Comparison of ENCODE assay signal across 11 cellular contexts in the genomic region with DNA sequence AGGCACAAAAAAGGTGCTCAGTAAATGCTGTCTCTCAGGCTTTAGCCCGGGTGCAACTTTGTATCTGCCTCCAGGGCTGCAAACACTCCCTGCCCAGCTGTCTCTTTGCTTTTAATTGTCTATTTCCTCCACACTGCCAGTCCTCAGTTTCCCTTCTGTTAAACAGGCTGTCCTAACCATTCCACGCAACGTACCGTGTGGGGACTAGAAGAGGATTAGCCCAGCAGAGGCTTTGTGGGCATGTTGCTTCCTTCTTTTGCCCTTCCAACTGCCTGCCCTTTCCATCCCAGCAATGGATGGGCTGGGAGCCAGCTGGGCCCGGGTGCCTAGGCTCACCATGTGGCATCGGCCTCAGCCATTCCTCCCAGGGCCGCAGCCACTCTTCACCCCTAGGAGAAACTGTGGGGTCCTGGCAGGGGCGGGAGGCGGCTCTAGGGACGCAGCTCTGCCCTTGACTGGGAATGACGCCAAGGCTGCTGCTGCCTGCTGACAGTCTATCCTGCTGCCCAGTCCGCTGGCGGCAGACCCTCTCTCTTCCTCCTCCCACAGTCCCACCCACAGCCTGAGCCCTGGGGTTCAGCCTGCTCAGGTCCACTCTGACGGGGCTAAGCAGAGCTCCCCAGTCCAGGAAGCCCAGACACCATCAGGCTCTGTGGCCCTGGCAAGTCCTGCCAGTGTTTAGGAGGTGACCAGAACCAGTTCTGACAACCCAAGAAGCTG. TPM values are rescaled to one million over a fixed set of nuclear protein-coding genes. Genes with fewer than 3 reads are reported as not detected.
DNase-seq lines count a peak whose midpoint lies in the region; ATAC-seq lines count a peak whose summit lies in the region.
"Had no signal": no experiment of that assay in that cellular context is flagged by ENCODE, and none has a peak within 500 bp of the region (broad histone marks: within the 10 kb centered on the region; RNA-seq: fewer than 3 reads in every experiment).

No MANE protein-coding gene starts in this region.

- no peaks in the 10 kb centered on the region for H3K9me3 Mint-ChIP-seq in activated T-helper 2 cell treated with anti-CD3 and anti-CD28 coated beads, Interferon-gamma antibody, Interleukin-2, Interleukin-4, amounts not matched to agents 10 μg/mL and 5 μg/mL and 100 μg/mL, durations not matched to agents 14 hours and 24 hours and 36 hours
- no peaks in the 10 kb centered on the region for H3K9me3 Mint-ChIP-seq in memory B cell

- H3K4me1 Mint-ChIP-seq in activated T-helper 2 cell treated with anti-CD3 and anti-CD28 coated beads, Interferon-gamma antibody, Interleukin-2, Interleukin-4, amounts not matched to agents 10 μg/mL and 5 μg/mL and 100 μg/mL, durations not matched to agents 14 hours and 24 hours and 36 hours (ENCODE audit: low read depth) = peaks cover 13% of the 10 kb centered on the region
- H3K4me1 Mint-ChIP-seq in memory B cell = peaks cover 36% of the 10 kb centered on the region

- no peak overlapping the region for H3K4me3 Mint-ChIP-seq in activated T-helper 2 cell treated with anti-CD3 and anti-CD28 coated beads, Interferon-gamma antibody, Interleukin-2, Interleukin-4, amounts not matched to agents 10 μg/mL and 5 μg/mL and 100 μg/mL, durations not matched to agents 14 hours and 24 hours and 36 hours (ENCODE audit: low read depth)
- peak overlapping the region; percentile 98 for H3K4me3 Mint-ChIP-seq in memory B cell

- H3K9me3 ChIP-seq in KOPT-K1 (ENCODE audit: insufficient read depth, low read length, poor library complexity, severe bottlenecking) = no peaks in the 10 kb centered on the region

- H3K36me3 ChIP-seq in KOPT-K1 (ENCODE audit: insufficient read depth, low read length) = no peaks in the 10 kb centered on the region

- peak overlapping the region; percentile 59 for H3K27ac Mint-ChIP-seq in activated T-helper 2 cell treated with anti-CD3 and anti-CD28 coated beads, Interferon-gamma antibody, Interleukin-2, Interleukin-4, amounts not matched to agents 10 μg/mL and 5 μg/mL and 100 μg/mL, durations not matched to agents 14 hours and 24 hours and 36 hours
- H3K27ac Mint-ChIP-seq in memory B cell = peak overlapping the region; percentile 94

- H3K27me3 Mint-ChIP-seq in activated T-helper 2 cell treated with anti-CD3 and anti-CD28 coated beads, Interferon-gamma antibody, Interleukin-2, Interleukin-4, amounts not matched to agents 10 μg/mL and 5 μg/mL and 100 μg/mL, durations not matched to agents 14 hours and 24 hours and 36 hours (ENCODE audit: low read depth) = peaks cover 3% of the 10 kb centered on the region
- no peaks in the 10 kb centered on the region for H3K27me3 Mint-ChIP-seq in memory B cell

- no peaks in the 10 kb centered on the region for H3K36me3 Mint-ChIP-seq in activated T-helper 2 cell treated with anti-CD3 and anti-CD28 coated beads, Interferon-gamma antibody, Interleukin-2, Interleukin-4, amounts not matched to agents 10 μg/mL and 5 μg/mL and 100 μg/mL, durations not matched to agents 14 hours and 24 hours and 36 hours (ENCODE audit: low read depth)
- peaks cover 20% of the 10 kb centered on the region for H3K36me3 Mint-ChIP-seq in memory B cell

- DNase-seq in D341Med (ENCODE audit: low spot score) (peak; percentile 41), memory B cell (ENCODE audit: low spot score in 2 of 2) (peak in 1 of 2 donors; percentile 10), DMS53 treated with DMSO at 0.1 percent for 48 hours (lab: John Stamatoyannopoulos, UW; ENCODE audit: unreplicated experiment) (no peak)
- no peak for DNase-seq in activated T-helper 2 cell treated with anti-CD3 and anti-CD28 coated beads, Interferon-gamma antibody, Interleukin-2, Interleukin-4, amounts not matched to agents 10 μg/mL and 5 μg/mL and 100 μg/mL, durations not matched to agents 14 hours and 24 hours and 36 hours (ENCODE audit: low spot score)
- DNase-seq in stimulated activated CD4-positive, alpha-beta T cell treated with anti-CD3 and anti-CD28 coated beads, Interleukin-4, amount 100 ng/mL, for 4 hours = no peak
- DNase-seq: GOT3, mammary epithelial cell had no signal

- H3K27ac ChIP-seq in KOPT-K1 (ENCODE audit: low read depth, low read length, poor library complexity, severe bottlenecking) = peak overlapping the region; percentile 65
- H3K27ac ChIP-seq: KMS-11 had no signal

- intact Hi-C loops in activated T-helper 2 cell treated with anti-CD3 and anti-CD28 coated beads, Interferon-gamma antibody, Interleukin-2, Interleukin-4, amounts not matched to agents 10 μg/mL and 5 μg/mL and 100 μg/mL, durations not matched to agents 14 hours and 24 hours and 36 hours (cut with micrococcal nuclease) = no loop called here

- ATAC-seq in memory B cell (ENCODE audit: low read depth) = no peak
- no peak for ATAC-seq in HG03521 (IDR thresholded peaks at IDR 0.05; ENCODE audit: unreplicated experiment)
- ATAC-seq in GM19035 (IDR thresholded peaks at IDR 0.05; ENCODE audit: unreplicated experiment) = no peak

RNA-seq across cellular contexts. Expression of gene LRP8, which starts 40.6 kb away (rescaled TPM):
- total RNA-seq in activated T-helper 2 cell treated with anti-CD3 and anti-CD28 coated beads, Interferon-gamma antibody, Interleukin-2, Interleukin-4, amounts not matched to agents 10 μg/mL and 5 μg/mL and 100 μg/mL, durations not matched to agents 14 hours and 24 hours and 36 hours = 78.0 and 82.1 TPM in 2 replicates
